ENCODE assay signal across 22 cellular contexts in genomic region chr10:132502544-132503300, GRCh38.
"Had no signal": no experiment of that assay in that cellular context is flagged by ENCODE, and none has a peak within 500 bp of the region (broad histone marks: within the 10 kb centered on the region; RNA-seq: fewer than 3 reads in every experiment).

No MANE protein-coding gene starts in this region.

- H3K27me3 ChIP-seq: body of pancreas, dorsolateral prefrontal cortex, hepatocyte, neutrophil, pancreas, testis, transverse colon had no signal

- H3K27ac ChIP-seq: body of pancreas, coronary artery, dorsolateral prefrontal cortex, hepatocyte, neutrophil, pancreas, psoas muscle, SK-N-MC, testis, transverse colon had no signal

- H3K9me3 ChIP-seq: body of pancreas, mucosa of descending colon, neutrophil, pancreas, psoas muscle, testis, transverse colon had no signal

- DNase-seq: activated B cell treated with CpG ODN at 0.5 μM for 24 hours; activated CD4-positive, alpha-beta T cell treated with anti-CD3 and anti-CD28 coated beads, Interleukin-2, amount 50 U/mL, for 4 hours; activated gamma-delta T cell treated with Interleukin-2 at 50 U/mL for 16 hours; activated naive CD4-positive, alpha-beta T cell treated with anti-CD3 and anti-CD28 coated beads, Interleukin-2, amount 50 U/mL, for 16 hours; cerebellar nuclear complex; effector memory CD4-positive, alpha-beta T cell; psoas muscle; stimulated activated CD4-positive, alpha-beta T cell treated with anti-CD3 and anti-CD28 coated beads, Interleukin-2, amount 100 ng/mL, for 48 hours; stimulated activated naive CD4-positive, alpha-beta T cell treated with Interleukin-2 at 50 U/mL for 16 hours; SW 1271; T1000; testis; transverse colon had no signal

- H3K4me1 ChIP-seq: body of pancreas, pancreas, transverse colon had no signal

- H3K36me3 ChIP-seq: neutrophil, pancreas, transverse colon had no signal

- H3K4me2 ChIP-seq: hepatocyte had no signal

- H3K4me3 ChIP-seq: body of pancreas, coronary artery, dorsolateral prefrontal cortex, hepatocyte, lung, mucosa of descending colon, pancreas, psoas muscle, SK-N-MC, testis, transverse colon had no signal

- ATAC-seq: body of pancreas, mucosa of descending colon, pancreas, psoas muscle had no signal
